Comparison of ENCODE assay signal across 8 cellular contexts in the genomic region with DNA sequence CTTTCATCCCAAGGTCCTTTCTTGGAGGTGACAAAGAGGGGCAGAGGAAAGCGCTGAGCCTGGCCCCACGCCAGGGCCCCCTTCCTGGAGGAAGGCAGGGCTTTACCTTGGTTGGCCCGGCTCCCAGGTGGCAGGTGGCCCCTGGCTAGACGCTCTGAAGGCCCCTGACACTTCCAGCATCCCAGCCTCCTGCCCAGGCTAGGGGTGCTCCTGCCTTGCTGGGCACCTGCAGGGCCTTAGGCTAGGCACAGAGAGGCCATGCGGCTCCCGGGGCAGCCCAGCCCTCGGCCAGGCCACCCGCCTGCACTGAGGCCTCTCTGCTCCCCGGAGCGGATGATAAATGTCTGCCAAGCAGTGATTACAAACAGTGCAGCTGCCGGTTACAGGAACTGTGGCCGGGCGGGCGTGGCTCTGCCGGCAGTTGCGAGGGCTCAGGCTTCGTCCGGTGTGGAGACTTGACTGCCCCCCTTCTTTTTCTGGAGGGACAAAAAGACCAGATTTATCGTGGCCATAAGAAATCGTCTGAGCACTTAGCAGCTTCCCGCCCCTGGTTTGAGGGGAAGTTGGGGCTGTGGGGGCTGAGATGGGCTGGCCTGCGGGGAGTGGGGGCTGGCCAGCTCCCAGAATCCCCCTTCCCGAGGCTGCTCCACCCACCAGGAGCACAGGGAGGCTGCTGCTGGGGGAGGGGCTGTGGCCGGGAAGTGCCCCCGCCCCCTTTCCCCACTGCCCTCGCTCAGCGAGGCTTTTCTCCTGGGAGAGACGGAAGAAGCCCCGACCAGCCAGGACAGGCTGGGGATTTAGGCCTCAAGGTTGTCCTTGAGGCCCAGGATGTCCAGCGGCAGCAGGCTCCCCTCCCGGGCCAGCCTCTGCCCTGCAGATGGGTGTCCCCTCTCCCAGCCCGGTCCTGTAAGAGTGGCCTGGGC. TPM values are rescaled to one million over a fixed set of nuclear protein-coding genes. Genes with fewer than 3 reads are reported as not detected.
DNase-seq lines count a peak whose midpoint lies in the region; ATAC-seq and TF ChIP-seq lines count a peak whose summit lies in the region.

No MANE protein-coding gene starts in this region.

- TF ChIP-seq CTCF in HFF-Myc (IDR thresholded peaks at IDR 0.05; ENCODE audit: low read depth, low read length, missing control alignments) (no peak), osteoblast (IDR thresholded peaks at IDR 0.05; ENCODE audit: extremely low read depth, low read depth, low read length) (no peak)

- peaks cover 13% of the 10 kb centered on the region for H3K4me1 ChIP-seq in osteoblast (ENCODE audit: insufficient read depth, low read length)

- peak; percentile 93 for ATAC-seq in Right ventricle myocardium superior (ENCODE audit: poor library complexity)
- no peak for ATAC-seq in GM21447 (IDR thresholded peaks at IDR 0.05; ENCODE audit: unreplicated experiment)
- ATAC-seq in GM21390 (IDR thresholded peaks at IDR 0.05; ENCODE audit: unreplicated experiment) = no peak

- H3K36me3 ChIP-seq in osteoblast (ENCODE audit: insufficient read depth, low read length) = no peaks in the 10 kb centered on the region

- intact Hi-C loops in Right ventricle myocardium superior (cut with DNase I) = no loop called here

- H2AFZ ChIP-seq in osteoblast (ENCODE audit: low read length) = peak overlapping the region; percentile 80

- DNase-seq in Ammon's horn (ENCODE audit: low spot score) (peak; percentile 48), HFF-Myc (ENCODE audit: extremely low read depth, low read depth) (no peak), Right ventricle myocardium superior (peak; percentile 93), osteoblast (ENCODE audit: insufficient read length, low spot score, missing footprints) (peak; percentile 98)
- peak; percentile 35 for DNase-seq in activated naive CD8-positive, alpha-beta T cell treated with anti-CD3 and anti-CD28 coated beads for 36 hours

- peaks cover 13% of the 10 kb centered on the region for H3K4me1 Mint-ChIP-seq in activated naive CD8-positive, alpha-beta T cell treated with anti-CD3 and anti-CD28 coated beads for 36 hours

- no peak overlapping the region for H3K27ac Mint-ChIP-seq in activated naive CD8-positive, alpha-beta T cell treated with anti-CD3 and anti-CD28 coated beads for 36 hours

- peaks cover 5% of the 10 kb centered on the region for H3K27me3 ChIP-seq in osteoblast (ENCODE audit: insufficient read depth, low read length)

- H3K4me3 ChIP-seq in HFF-Myc (replicated peaks; ENCODE audit: low read depth, low read length) (peak overlapping the region; percentile 22; the same call in 1 of the 2 replicates), osteoblast (ENCODE audit: insufficient read depth, low read length) (peak overlapping the region; percentile 62)

- no peaks in the 10 kb centered on the region for H3K9me3 ChIP-seq in osteoblast (ENCODE audit: low read depth, low read length)

- no peaks in the 10 kb centered on the region for H4K20me1 ChIP-seq in osteoblast (ENCODE audit: insufficient read depth, low read length)

- peak overlapping the region; percentile 41 for H3K27ac ChIP-seq in osteoblast (ENCODE audit: low read depth, low read length)

- H3K4me3 Mint-ChIP-seq in activated naive CD8-positive, alpha-beta T cell treated with anti-CD3 and anti-CD28 coated beads for 36 hours = no peak overlapping the region

- no peaks in the 10 kb centered on the region for H3K79me2 ChIP-seq in osteoblast (ENCODE audit: insufficient read depth, low read length)

- peak overlapping the region; percentile 76 for H3K4me2 ChIP-seq in osteoblast (ENCODE audit: insufficient read depth, low read length)

- H3K9me3 Mint-ChIP-seq in activated naive CD8-positive, alpha-beta T cell treated with anti-CD3 and anti-CD28 coated beads for 36 hours = no peaks in the 10 kb centered on the region

- no peaks in the 10 kb centered on the region for H3K27me3 Mint-ChIP-seq in activated naive CD8-positive, alpha-beta T cell treated with anti-CD3 and anti-CD28 coated beads for 36 hours

- H3K36me3 Mint-ChIP-seq in activated naive CD8-positive, alpha-beta T cell treated with anti-CD3 and anti-CD28 coated beads for 36 hours = no peaks in the 10 kb centered on the region

TF ChIP-seq in PFSK-1, 5 proteins besides CTCF, POLR2A, EP300 and RAD21:
- TF ChIP-seq POLR2AphosphoS5 (IDR thresholded peaks at IDR 0.05; ENCODE audit: low read depth, low read length) = no peak
- no peak for TF ChIP-seq TAF1 (IDR thresholded peaks at IDR 0.05; ENCODE audit: borderline replicate concordance, insufficient read depth, low read length)
- TF ChIP-seq FOXP2 (optimal IDR thresholded peaks at IDR 0.05; ENCODE audit: borderline replicate concordance, extremely low read depth, extremely low read length, insufficient read depth) = no peak
- TF ChIP-seq SIN3A (IDR thresholded peaks at IDR 0.05; ENCODE audit: borderline replicate concordance, insufficient read depth, low read length) = 0 out of 2 replicates have a peak, but pooled peaks have one; percentile 19
- TF ChIP-seq, protein P1, sequence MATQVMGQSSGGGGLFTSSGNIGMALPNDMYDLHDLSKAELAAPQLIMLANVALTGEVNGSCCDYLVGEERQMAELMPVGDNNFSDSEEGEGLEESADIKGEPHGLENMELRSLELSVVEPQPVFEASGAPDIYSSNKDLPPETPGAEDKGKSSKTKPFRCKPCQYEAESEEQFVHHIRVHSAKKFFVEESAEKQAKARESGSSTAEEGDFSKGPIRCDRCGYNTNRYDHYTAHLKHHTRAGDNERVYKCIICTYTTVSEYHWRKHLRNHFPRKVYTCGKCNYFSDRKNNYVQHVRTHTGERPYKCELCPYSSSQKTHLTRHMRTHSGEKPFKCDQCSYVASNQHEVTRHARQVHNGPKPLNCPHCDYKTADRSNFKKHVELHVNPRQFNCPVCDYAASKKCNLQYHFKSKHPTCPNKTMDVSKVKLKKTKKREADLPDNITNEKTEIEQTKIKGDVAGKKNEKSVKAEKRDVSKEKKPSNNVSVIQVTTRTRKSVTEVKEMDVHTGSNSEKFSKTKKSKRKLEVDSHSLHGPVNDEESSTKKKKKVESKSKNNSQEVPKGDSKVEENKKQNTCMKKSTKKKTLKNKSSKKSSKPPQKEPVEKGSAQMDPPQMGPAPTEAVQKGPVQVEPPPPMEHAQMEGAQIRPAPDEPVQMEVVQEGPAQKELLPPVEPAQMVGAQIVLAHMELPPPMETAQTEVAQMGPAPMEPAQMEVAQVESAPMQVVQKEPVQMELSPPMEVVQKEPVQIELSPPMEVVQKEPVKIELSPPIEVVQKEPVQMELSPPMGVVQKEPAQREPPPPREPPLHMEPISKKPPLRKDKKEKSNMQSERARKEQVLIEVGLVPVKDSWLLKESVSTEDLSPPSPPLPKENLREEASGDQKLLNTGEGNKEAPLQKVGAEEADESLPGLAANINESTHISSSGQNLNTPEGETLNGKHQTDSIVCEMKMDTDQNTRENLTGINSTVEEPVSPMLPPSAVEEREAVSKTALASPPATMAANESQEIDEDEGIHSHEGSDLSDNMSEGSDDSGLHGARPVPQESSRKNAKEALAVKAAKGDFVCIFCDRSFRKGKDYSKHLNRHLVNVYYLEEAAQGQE (IDR thresholded peaks at IDR 0.05; ENCODE audit: insufficient read depth in 1 of 2, low read depth in 2 of 2, low read length in 2 of 2) = no peak
TF ChIP-seq in PFSK-1: peak in this region for 1.

RNA-seq across cellular contexts. Expression of a gene that starts 31.6 kb away (rescaled TPM):
- 54.0 TPM for polyA plus RNA-seq in PFSK-1 (2012; ENCODE audit: insufficient read length, low read depth)
- 10 to 100 TPM; 30.0 to 32.6 TPM for total RNA-seq in activated naive CD8-positive, alpha-beta T cell treated with anti-CD3 and anti-CD28 coated beads for 36 hours
- total RNA-seq in Right ventricle myocardium superior (107 TPM), osteoblast (29.0 and 32.1 TPM in 2 replicates)
